ENCODE assay signal across 27 cellular contexts in the genomic region with DNA sequence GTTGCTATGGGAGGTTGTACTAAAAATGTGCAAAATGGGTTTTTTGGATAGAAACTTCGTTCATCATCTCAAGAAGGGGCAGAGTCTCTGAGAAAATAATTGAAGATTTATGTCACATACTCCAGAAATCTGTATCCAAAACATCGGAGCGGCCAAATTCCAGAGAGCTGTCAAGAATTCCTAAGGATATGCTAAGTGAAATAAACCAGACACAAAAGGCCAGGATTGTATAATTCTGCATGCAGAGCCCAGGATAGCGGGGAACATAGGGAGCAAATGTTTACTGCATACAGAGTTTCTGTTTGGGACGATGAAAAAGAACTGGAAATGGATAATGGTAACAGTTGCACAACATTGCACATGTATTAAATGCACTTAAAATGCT.
DNase-seq lines count a peak whose midpoint lies in the region; ATAC-seq and TF ChIP-seq lines count a peak whose summit lies in the region.
"Had no signal": no experiment of that assay in that cellular context is flagged by ENCODE, and none has a peak within 500 bp of the region (broad histone marks: within the 10 kb centered on the region; RNA-seq: fewer than 3 reads in every experiment).

No MANE protein-coding gene starts in this region.

- no peak overlapping the region for H3K9ac ChIP-seq in liver (ENCODE audit: low read depth in 1 of 2, low read length in 2 of 2)

- no peaks in the 10 kb centered on the region for H3K36me3 Mint-ChIP-seq in chondrocyte (ENCODE audit: low read depth)
- H3K36me3 Mint-ChIP-seq: activated naive CD8-positive, alpha-beta T cell treated with anti-CD3 and anti-CD28 coated beads, Interleukin-2, amount 10 ng/mL, durations not matched to agents 7 days and 5 days; type B pancreatic cell had no signal

- TF ChIP-seq POLR2A in right lobe of liver (IDR thresholded peaks at IDR 0.05) (no peak), uterus (IDR thresholded peaks at IDR 0.05) (no peak), tibial nerve (IDR thresholded peaks at IDR 0.05) (no peak)

- no peaks in the 10 kb centered on the region for H3K4me1 ChIP-seq in liver (ENCODE audit: control insufficient read depth in 4 of 4, insufficient read depth in 4 of 4, low read length in 3 of 4)
- no peaks in the 10 kb centered on the region for H3K4me1 ChIP-seq in right lobe of liver
- no peaks in the 10 kb centered on the region for H3K4me1 ChIP-seq in left lung
- H3K4me1 ChIP-seq in uterus: no peaks in the 10 kb centered on the region
- H3K4me1 ChIP-seq in tibial nerve: no peaks in the 10 kb centered on the region

- H3K27ac ChIP-seq in liver (ENCODE audit: low read depth in 1 of 2, low read length in 2 of 2): no peak overlapping the region
- H3K27ac ChIP-seq in right lobe of liver: no peak overlapping the region
- no peak overlapping the region for H3K27ac ChIP-seq in left lung
- H3K27ac ChIP-seq in uterus: peak overlapping the region; percentile 28 to 46
- no peak overlapping the region for H3K27ac ChIP-seq in tibial nerve
- H3K27ac ChIP-seq: 22Rv1, spleen, WERI-Rb-1 had no signal

- H3K9me3 ChIP-seq in liver (ENCODE audit: control insufficient read depth in 4 of 4, low read length in 3 of 4) (no peaks in the 10 kb centered on the region), right lobe of liver (no peaks in the 10 kb centered on the region), left lung (no peaks in the 10 kb centered on the region), uterus (no peaks in the 10 kb centered on the region), tibial nerve (no peaks in the 10 kb centered on the region)

- H3K27ac Mint-ChIP-seq in chondrocyte (ENCODE audit: unreplicated experiment): peak overlapping the region; percentile 90
- H3K27ac Mint-ChIP-seq: activated naive CD8-positive, alpha-beta T cell treated with anti-CD3 and anti-CD28 coated beads, Interleukin-2, amount 10 ng/mL, durations not matched to agents 7 days and 5 days; stimulated activated naive CD8-positive, alpha-beta T cell treated with anti-CD3 and anti-CD28 coated beads, Interleukin-15, amount 100 ng/mL, for 72 hours; T-helper 2 cell treated with Interferon-gamma antibody and Interleukin-4, amounts not matched to agents 5 μg/mL and 100 μg/mL, for 36 hours; type B pancreatic cell had no signal

- H3K36me3 ChIP-seq in liver (ENCODE audit: control insufficient read depth in 4 of 4, insufficient read depth in 3 of 4, low read depth in 1 of 4, low read length in 3 of 4) (no peaks in the 10 kb centered on the region), right lobe of liver (no peaks in the 10 kb centered on the region), left lung (no peaks in the 10 kb centered on the region), uterus (no peaks in the 10 kb centered on the region), tibial nerve (no peaks in the 10 kb centered on the region)
- H3K36me3 ChIP-seq: spleen, WERI-Rb-1 had no signal

- peak overlapping the region; percentile 47 for H3K4me3 Mint-ChIP-seq in chondrocyte (ENCODE audit: unreplicated experiment)
- H3K4me3 Mint-ChIP-seq: activated naive CD8-positive, alpha-beta T cell treated with anti-CD3 and anti-CD28 coated beads, Interleukin-2, amount 10 ng/mL, durations not matched to agents 7 days and 5 days; B cell; dendritic cell treated with granulocyte-macrophage colony-stimulating factor and Interleukin-4, amounts not matched to agents 40 ng/mL and 50 ng/mL, for 4 days; stimulated activated naive CD8-positive, alpha-beta T cell treated with anti-CD3 and anti-CD28 coated beads, Interleukin-15, amount 100 ng/mL, for 72 hours; T-helper 2 cell treated with Interferon-gamma antibody and Interleukin-4, amounts not matched to agents 5 μg/mL and 100 μg/mL, for 36 hours; type B pancreatic cell had no signal

- TF ChIP-seq RAD21 in liver (IDR thresholded peaks at IDR 0.05): no peak

- no peak for TF ChIP-seq CTCF in liver (IDR thresholded peaks at IDR 0.05; ENCODE audit: low read depth, low read length, missing input control)
- no peak for TF ChIP-seq CTCF in right lobe of liver (IDR thresholded peaks at IDR 0.05)
- TF ChIP-seq CTCF in chondrocyte (IDR thresholded peaks at IDR 0.05): no peak
- TF ChIP-seq CTCF in left lung (IDR thresholded peaks at IDR 0.05): no peak
- TF ChIP-seq CTCF in uterus (IDR thresholded peaks at IDR 0.05): no peak
- no peak for TF ChIP-seq CTCF in tibial nerve (IDR thresholded peaks at IDR 0.05)

- no peaks in the 10 kb centered on the region for H3K27me3 ChIP-seq in liver (ENCODE audit: control insufficient read depth in 4 of 4, insufficient read depth in 4 of 4, low read length in 3 of 4)
- H3K27me3 ChIP-seq in right lobe of liver: no peaks in the 10 kb centered on the region
- H3K27me3 ChIP-seq in left lung: no peaks in the 10 kb centered on the region
- H3K27me3 ChIP-seq in uterus: no peaks in the 10 kb centered on the region
- H3K27me3 ChIP-seq in tibial nerve: no peaks in the 10 kb centered on the region

- H3K4me1 Mint-ChIP-seq in chondrocyte (ENCODE audit: low read depth): peaks cover 15% of the 10 kb centered on the region
- H3K4me1 Mint-ChIP-seq: activated naive CD8-positive, alpha-beta T cell treated with anti-CD3 and anti-CD28 coated beads, Interleukin-2, amount 10 ng/mL, durations not matched to agents 7 days and 5 days; stimulated activated naive CD8-positive, alpha-beta T cell treated with anti-CD3 and anti-CD28 coated beads, Interleukin-15, amount 100 ng/mL, for 72 hours had no signal

- no peak overlapping the region for H3K4me3 ChIP-seq in liver (ENCODE audit: low read depth in 1 of 3, low read length in 3 of 3)
- no peak overlapping the region for H3K4me3 ChIP-seq in right lobe of liver
- H3K4me3 ChIP-seq in left lung: no peak overlapping the region
- H3K4me3 ChIP-seq in uterus: no peak overlapping the region
- H3K4me3 ChIP-seq in tibial nerve: no peak overlapping the region
- H3K4me3 ChIP-seq: lung, spleen had no signal

- H3K9me3 Mint-ChIP-seq in chondrocyte (ENCODE audit: low read depth): no peaks in the 10 kb centered on the region

- intact Hi-C loops in right lobe of liver (cut with DNase I) (no loop called here), left lung (cut with DNase I) (no loop called here), uterus (cut with DNase I; ENCODE audit: low total_unique reads) (no loop called here)

- peaks cover 7% of the 10 kb centered on the region for H3K27me3 Mint-ChIP-seq in chondrocyte (ENCODE audit: low read depth)
- H3K27me3 Mint-ChIP-seq: activated naive CD8-positive, alpha-beta T cell treated with anti-CD3 and anti-CD28 coated beads, Interleukin-2, amount 10 ng/mL, durations not matched to agents 7 days and 5 days; dendritic cell treated with granulocyte-macrophage colony-stimulating factor and Interleukin-4, amounts not matched to agents 40 ng/mL and 50 ng/mL, for 4 days; stimulated activated naive CD8-positive, alpha-beta T cell treated with anti-CD3 and anti-CD28 coated beads, Interleukin-15, amount 100 ng/mL, for 72 hours had no signal

- no peak for ATAC-seq in right lobe of liver
- ATAC-seq in left lung: peak; percentile 44
- ATAC-seq: stimulated activated naive CD8-positive, alpha-beta T cell treated with anti-CD3 and anti-CD28 coated beads, Interleukin-15, amount 100 ng/mL, for 72 hours had no signal

- no peak for TF ChIP-seq EP300 in tibial nerve (IDR thresholded peaks at IDR 0.05)

- 77% methylated on average over 5 of the region's 5 CpGs for WGBS in liver
- 72% methylated on average over 5 of the region's 5 CpGs for WGBS in right lobe of liver (ENCODE audit: insufficient coverage, low coverage, low lambda C conversion rate, missing lambda C conversion rate)
- 38 to 49% methylated on average over 5 of the region's 5 CpGs for WGBS in tibial nerve, 2 donors

- no peak for DNase-seq in right lobe of liver
- DNase-seq in chondrocyte (ENCODE audit: low spot score): no peak
- DNase-seq in left lung: no peak
- peak; percentile 47 to 66 for DNase-seq in uterus
- no peak for DNase-seq in cerebellar nuclear complex (lab: John Stamatoyannopoulos, UW)
- no peak for DNase-seq in NCI-H82 treated with DMSO at 0.1 percent for 48 hours (lab: John Stamatoyannopoulos, UW; ENCODE audit: unreplicated experiment)
- no peak for DNase-seq in tibial nerve (ENCODE audit: low spot score in 2 of 2)
- DNase-seq: activated naive CD8-positive, alpha-beta T cell treated with anti-CD3 and anti-CD28 coated beads, Interleukin-2, amount 10 ng/mL, durations not matched to agents 7 days and 5 days; COR-L47; DMS79 treated with DMSO at 0.1 percent for 48 hours; foreskin fibroblast; Kasumi-1; NCI-H1092 treated with DMSO at 0.1 percent for 48 hours; NCI-H2029 treated with DMSO at 0.1 percent for 48 hours; NCI-H446; NK-92 treated with Interleukin-12 subunit alpha and Interleukin-12 subunit beta, amount 100 ng/mL, for 24 hours; spleen; stimulated activated CD4-positive, alpha-beta T cell treated with anti-CD3 and anti-CD28 coated beads, Interleukin-4, amount 100 ng/mL, for 1 hour; stimulated activated naive CD8-positive, alpha-beta T cell treated with anti-CD3 and anti-CD28 coated beads, Interleukin-15, amount 100 ng/mL, for 72 hours; WERI-Rb-1 had no signal

TF ChIP-seq in liver, 16 proteins besides CTCF, POLR2A, EP300 and RAD21:
- TF ChIP-seq NR2F2 (IDR thresholded peaks at IDR 0.05): peak; percentile 40
- TF ChIP-seq, protein P1, sequence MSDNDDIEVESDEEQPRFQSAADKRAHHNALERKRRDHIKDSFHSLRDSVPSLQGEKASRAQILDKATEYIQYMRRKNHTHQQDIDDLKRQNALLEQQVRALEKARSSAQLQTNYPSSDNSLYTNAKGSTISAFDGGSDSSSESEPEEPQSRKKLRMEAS (IDR thresholded peaks at IDR 0.05): no peak

Comparison
In these comparisons a context has a peak if more than half of its experiments do, and no peak if none do; other contexts are left out.
1. H3K27ac ChIP-seq: peak in uterus (2 of 2); none in liver (0 of 2), right lobe of liver (0 of 3), left lung (0 of 2) and tibial nerve (0 of 4).
2. DNase-seq: peak in uterus (2 of 2); none in right lobe of liver (0 of 3), chondrocyte (single experiment), left lung (0 of 2), cerebellar nuclear complex (0 of 2), NCI-H82 treated with DMSO at 0.1 percent for 48 hours (single experiment) and tibial nerve (0 of 2).